ENCODE assay signal across 19 cellular contexts in genomic region chr21:14361958-14362357, GRCh38. TPM values are rescaled to one million over a fixed set of nuclear protein-coding genes. Genes with fewer than 3 reads are reported as not detected.
A peak's percentile ranks its signal among the peaks of the same experiment; 100 is the strongest.
DNase-seq lines count a peak whose midpoint lies in the region; ATAC-seq, FAIRE-seq and TF ChIP-seq lines count a peak whose summit lies in the region.
"Had no signal": no experiment of that assay in that cellular context is flagged by ENCODE, and none has a peak within 500 bp of the region (broad histone marks: within the 10 kb centered on the region; RNA-seq: fewer than 3 reads in every experiment).

No MANE protein-coding gene starts in this region.

- H3K27me3 Mint-ChIP-seq in CD14-positive monocyte (ENCODE audit: low read depth in 3 of 3) (peaks cover 0 to 2% (median 1%) of the 10 kb centered on the region in 3 donors), astrocyte (ENCODE audit: low read depth, unreplicated experiment) (no peaks in the 10 kb centered on the region)
- H3K27me3 Mint-ChIP-seq in stimulated activated naive CD8-positive, alpha-beta T cell treated with anti-CD3 and anti-CD28 coated beads, Interleukin-15, amount 100 ng/mL, for 72 hours = peaks cover 12% of the 10 kb centered on the region

- H3K79me2 ChIP-seq in astrocyte (ENCODE audit: insufficient read depth, low read length) (no peaks in the 10 kb centered on the region), OCI-LY7 (ENCODE audit: insufficient read depth, low read depth, low read length) (no peaks in the 10 kb centered on the region)

- H3K4me1 Mint-ChIP-seq in CD14-positive monocyte = peaks cover 17% of the 10 kb centered on the region
- no peaks in the 10 kb centered on the region for H3K4me1 Mint-ChIP-seq in astrocyte (ENCODE audit: low read depth, unreplicated experiment)
- no peaks in the 10 kb centered on the region for H3K4me1 Mint-ChIP-seq in stimulated activated naive CD8-positive, alpha-beta T cell treated with anti-CD3 and anti-CD28 coated beads, Interleukin-15, amount 100 ng/mL, for 72 hours

- no peak overlapping the region for H3K27ac ChIP-seq in astrocyte (ENCODE audit: low read depth, low read length)
- H3K27ac ChIP-seq in OCI-LY7 (ENCODE audit: low read depth, low read length, poor library complexity, severe bottlenecking) = no peak overlapping the region
- no peak overlapping the region for H3K27ac ChIP-seq in kidney (ENCODE audit: low read depth in 2 of 2, low read length in 2 of 2)
- H3K27ac ChIP-seq: left ventricle myocardium inferior, spleen had no signal

- H3K36me3 ChIP-seq in astrocyte (ENCODE audit: insufficient read depth, low read length) (no peaks in the 10 kb centered on the region), OCI-LY7 (ENCODE audit: insufficient read depth, low read length) (no peaks in the 10 kb centered on the region), kidney (ENCODE audit: control insufficient read depth in 1 of 2, insufficient read depth in 2 of 2, low read length in 2 of 2) (no peaks in the 10 kb centered on the region)
- H3K36me3 ChIP-seq: left ventricle myocardium inferior, MG63, spleen had no signal

- intact Hi-C loops in CD14-positive monocyte (cut with micrococcal nuclease) (no loop called here), OCI-LY7 (cut with micrococcal nuclease; ENCODE audit: unreplicated experiment) (no loop called here), kidney (cut with DNase I) (no loop called here)

- no TSS peak for BruUV-seq in OCI-LY7 (replicated peaks; lab: Mats Ljungman, UMichigan)

- H3K4me3 Mint-ChIP-seq in CD14-positive monocyte = no peak overlapping the region
- peak overlapping the region; percentile 22 for H3K4me3 Mint-ChIP-seq in astrocyte (ENCODE audit: unreplicated experiment)
- no peak overlapping the region for H3K4me3 Mint-ChIP-seq in stimulated activated naive CD8-positive, alpha-beta T cell treated with anti-CD3 and anti-CD28 coated beads, Interleukin-15, amount 100 ng/mL, for 72 hours

- no peaks in the 10 kb centered on the region for H3K9me2 ChIP-seq in OCI-LY7 (ENCODE audit: insufficient read depth, low read length)

- POLR2A ChIA-PET in OCI-LY7 (lab: Charles Lee) = no interaction called here

- H4K20me1 ChIP-seq in astrocyte (ENCODE audit: insufficient read depth, low read length) (no peaks in the 10 kb centered on the region), OCI-LY7 (ENCODE audit: insufficient read depth, low read length) (no peaks in the 10 kb centered on the region)

- H3K36me3 Mint-ChIP-seq in CD14-positive monocyte = no peaks in the 10 kb centered on the region
- no peaks in the 10 kb centered on the region for H3K36me3 Mint-ChIP-seq in astrocyte (ENCODE audit: low read depth, unreplicated experiment)

- DNase-seq in CD14-positive monocyte (ENCODE audit: low spot score) (peak; percentile 55), NCI-H226 (peak; percentile 47), astrocyte (ENCODE audit: low read depth) (peak; percentile 18), fibroblast of the aortic adventitia (ENCODE audit: low read depth) (peak; percentile 83), OCI-LY7 (ENCODE audit: low spot score) (no peak), mesenteric fat pad (ENCODE audit: low spot score) (no peak), kidney (no peak)
- DNase-seq in stimulated activated naive CD8-positive, alpha-beta T cell treated with anti-CD3 and anti-CD28 coated beads, Interleukin-15, amount 100 ng/mL, for 72 hours = no peak
- DNase-seq: activated CD4-positive, alpha-beta T cell treated with anti-CD3 and anti-CD28 coated beads, Interleukin-2, amount 50 U/mL, for 48 hours; EL; left ventricle myocardium inferior; MG63; NCI-H2081 treated with DMSO at 0.1 percent for 48 hours; NCI-H748 treated with DMSO at 0.1 percent for 48 hours; SHP77; spleen; stimulated activated naive CD8-positive, alpha-beta T cell treated with anti-CD3 and anti-CD28 coated beads, Interleukin-15, Interleukin-2, amounts not matched to agents 100 U/mL and 50 U/mL, for 24 hours had no signal

- no peaks in the 10 kb centered on the region for H3K27me3 ChIP-seq in astrocyte (ENCODE audit: insufficient read depth, low read length)
- H3K27me3 ChIP-seq: MG63, spleen had no signal

- H3K9me3 ChIP-seq in astrocyte (ENCODE audit: insufficient read depth, low read depth, low read length) = no peaks in the 10 kb centered on the region
- no peaks in the 10 kb centered on the region for H3K9me3 ChIP-seq in OCI-LY7 (ENCODE audit: low read length)
- no peaks in the 10 kb centered on the region for H3K9me3 ChIP-seq in kidney (ENCODE audit: control insufficient read depth in 1 of 2, low read length in 2 of 2)
- H3K9me3 ChIP-seq: left ventricle myocardium inferior, MG63, spleen had no signal

- H3K4me3 ChIP-seq in astrocyte (ENCODE audit: insufficient read depth, low read depth, low read length) (no peak overlapping the region), fibroblast of the aortic adventitia (ENCODE audit: low read depth, low read length) (no peak overlapping the region), OCI-LY7 (ENCODE audit: low read depth, low read length, poor library complexity, severe bottlenecking) (no peak overlapping the region), kidney (ENCODE audit: low read length in 2 of 2) (no peak overlapping the region)
- H3K4me3 ChIP-seq: left ventricle myocardium inferior, MG63, spleen had no signal

- H3K27ac Mint-ChIP-seq in CD14-positive monocyte (peak overlapping the region in 2 of 7 donors; percentile 1 to 19), astrocyte (ENCODE audit: unreplicated experiment) (peak overlapping the region; percentile 66)
- H3K27ac Mint-ChIP-seq in stimulated activated naive CD8-positive, alpha-beta T cell treated with anti-CD3 and anti-CD28 coated beads, Interleukin-15, amount 100 ng/mL, for 72 hours = no peak overlapping the region

- H2AFZ ChIP-seq in astrocyte (ENCODE audit: low read depth, low read length) (no peak overlapping the region), OCI-LY7 (ENCODE audit: low read length) (no peak overlapping the region)

- FAIRE-seq in astrocyte (lab: Jason Lieb, UNC) (no peak), kidney (lab: Jason Lieb, UNC) (no peak)
- FAIRE-seq: colon, TTC549 had no signal

- H3K4me2 ChIP-seq in astrocyte (ENCODE audit: low read length) = no peak overlapping the region
- no peak overlapping the region for H3K4me2 ChIP-seq in OCI-LY7 (ENCODE audit: low read length)

- no peak for ATAC-seq in stimulated activated naive CD8-positive, alpha-beta T cell treated with anti-CD3 and anti-CD28 coated beads, Interleukin-15, amount 100 ng/mL, for 72 hours
- ATAC-seq: stimulated activated naive CD8-positive, alpha-beta T cell treated with anti-CD3 and anti-CD28 coated beads, Interleukin-15, Interleukin-2, amounts not matched to agents 100 U/mL and 50 U/mL, for 24 hours had no signal

- H3K9ac ChIP-seq in astrocyte (ENCODE audit: low read length) (no peak overlapping the region), kidney (ENCODE audit: low read length in 2 of 2) (no peak overlapping the region)

- H3K4me1 ChIP-seq in astrocyte (ENCODE audit: insufficient read depth, low read length) (no peaks in the 10 kb centered on the region), OCI-LY7 (ENCODE audit: insufficient read depth, low read length, poor library complexity, severe bottlenecking) (no peaks in the 10 kb centered on the region), kidney (ENCODE audit: control insufficient read depth in 1 of 2, insufficient read depth in 1 of 2, low read depth in 1 of 2, low read length in 2 of 2) (no peaks in the 10 kb centered on the region)
- H3K4me1 ChIP-seq: left ventricle myocardium inferior, spleen had no signal

- no peak for TF ChIP-seq CTCF in CD14-positive monocyte (IDR thresholded peaks at IDR 0.05)
- TF ChIP-seq CTCF in astrocyte (IDR thresholded peaks at IDR 0.05; ENCODE audit: insufficient read depth, low read depth, low read length) = no peak
- TF ChIP-seq CTCF in fibroblast of the aortic adventitia (IDR thresholded peaks at IDR 0.05; ENCODE audit: insufficient read depth, low read length) = no peak
- TF ChIP-seq CTCF in OCI-LY7 (conservative IDR thresholded peaks at IDR 0.05; ENCODE audit: low read length) = no peak
- TF ChIP-seq CTCF in kidney (IDR thresholded peaks at IDR 0.05; ENCODE audit: borderline replicate concordance, extremely low read depth, insufficient read depth) = no peak

- H3K9me3 Mint-ChIP-seq in CD14-positive monocyte (no peaks in the 10 kb centered on the region), astrocyte (ENCODE audit: unreplicated experiment) (peaks cover 3% of the 10 kb centered on the region)
- H3K9me3 Mint-ChIP-seq in stimulated activated naive CD8-positive, alpha-beta T cell treated with anti-CD3 and anti-CD28 coated beads, Interleukin-15, amount 100 ng/mL, for 72 hours = no peaks in the 10 kb centered on the region

- CTCF ChIA-PET in OCI-LY7 (lab: Charles Lee; ENCODE audit: unreplicated experiment) = no interaction called here

RNA-seq across cellular contexts. Expression of gene HSPA13, which starts 21.0 kb away (rescaled TPM):
- polyA plus RNA-seq in CD14-positive monocyte (10 to 100 TPM; 12.2 to 13.9 TPM), kidney (ENCODE audit: insufficient read depth, low read depth, low replicate concordance) (7.9 TPM)
- total RNA-seq in astrocyte (67.2 and 70.6 TPM in 2 replicates), fibroblast of the aortic adventitia (ENCODE audit: low replicate concordance) (21.0 and 78.3 TPM in 2 replicates), OCI-LY7 (2022) (31.7 and 33.4 TPM in 2 replicates), mesenteric fat pad (24.0 TPM), kidney (30.8 TPM)
- 14.6 and 17.8 TPM in 2 replicates for total RNA-seq in OCI-LY7 (2014; rRNA removed; shearing (Covaris generic))

Comparison
In these comparisons a context has a peak if more than half of its experiments do, and no peak if none do; other contexts are left out.
1. DNase-seq: peak in CD14-positive monocyte (single experiment), NCI-H226 (single experiment), astrocyte (single experiment) and fibroblast of the aortic adventitia (single experiment); none in OCI-LY7 (single experiment), mesenteric fat pad (single experiment), stimulated activated naive CD8-positive, alpha-beta T cell treated with anti-CD3 and anti-CD28 coated beads, Interleukin-15, amount 100 ng/mL, for 72 hours (0 of 2) and kidney (single experiment).